In genomic region chr10:71806706-71807556, GRCh38 we compare ENCODE assay signal across 17 cellular contexts. TPM values are rescaled to one million over a fixed set of nuclear protein-coding genes. Genes with fewer than 3 reads are reported as not detected.
A peak's percentile ranks its signal among the peaks of the same experiment; 100 is the strongest.
DNase-seq lines count a peak whose midpoint lies in the region; ATAC-seq and TF ChIP-seq lines count a peak whose summit lies in the region.
"Had no signal": no experiment of that assay in that cellular context is flagged by ENCODE, and none has a peak within 500 bp of the region (broad histone marks: within the 10 kb centered on the region; RNA-seq: fewer than 3 reads in every experiment).

No MANE protein-coding gene starts in this region.

- H3K27me3 ChIP-seq in osteoblast (ENCODE audit: insufficient read depth, low read length): peaks cover 17% of the 10 kb centered on the region
- peaks cover 3% of the 10 kb centered on the region; the same call in 1 of the 2 replicates for H3K27me3 ChIP-seq in GM23338 (ENCODE audit: insufficient read depth)

- no peaks in the 10 kb centered on the region for H3K9me3 ChIP-seq in T-helper 17 cell (ENCODE audit: control insufficient read depth, low read length, poor library complexity, severe bottlenecking)
- no peaks in the 10 kb centered on the region for H3K9me3 ChIP-seq in osteoblast (ENCODE audit: low read depth, low read length)
- H3K9me3 ChIP-seq: A549, Caco-2, HAP-1 had no signal

- H3K4me2 ChIP-seq in osteoblast (ENCODE audit: insufficient read depth, low read length): no peak overlapping the region
- H3K4me2 ChIP-seq in GM23338: no peak overlapping the region
- H3K4me2 ChIP-seq: A549 had no signal

- H3K79me2 ChIP-seq in osteoblast (ENCODE audit: insufficient read depth, low read length): no peaks in the 10 kb centered on the region
- H3K79me2 ChIP-seq in GM23338 (replicated peaks; ENCODE audit: insufficient read depth): no peaks in the 10 kb centered on the region

- H3K4me3 ChIP-seq in osteoblast (ENCODE audit: insufficient read depth, low read length) (no peak overlapping the region), GM23338 (no peak overlapping the region)
- H3K4me3 ChIP-seq: A549, GM23248, HAP-1 had no signal

- no peaks in the 10 kb centered on the region for H3F3A ChIP-seq in GM23338 (replicated peaks; ENCODE audit: low read depth)

- intact Hi-C loops in CD14-positive monocyte (cut with micrococcal nuclease): loop anchor here in 1 of 2 donors (5.0 kb wide), 1 partner anchor 35 kb away; the partner anchor contains the start of gene VSIR
- intact Hi-C loops in dendritic cell treated with granulocyte-macrophage colony-stimulating factor and Interleukin-4, amounts not matched to agents 40 ng/mL and 50 ng/mL, for 4 days (cut with micrococcal nuclease): no loop called here

- peak overlapping the region in 6 of 7 donors; percentile 18 to 88 (median 74) for H3K27ac Mint-ChIP-seq in CD14-positive monocyte
- peak overlapping the region; percentile 16 for H3K27ac Mint-ChIP-seq in T-helper 17 cell
- peak overlapping the region; percentile 74 for H3K27ac Mint-ChIP-seq in dendritic cell treated with granulocyte-macrophage colony-stimulating factor and Interleukin-4, amounts not matched to agents 40 ng/mL and 50 ng/mL, for 4 days
- no peak overlapping the region for H3K27ac Mint-ChIP-seq in GM23338
- H3K27ac Mint-ChIP-seq: CD8-positive, alpha-beta T cell had no signal

- H3K4me1 ChIP-seq in osteoblast (ENCODE audit: insufficient read depth, low read length): no peaks in the 10 kb centered on the region
- H3K4me1 ChIP-seq in GM23338 (ENCODE audit: insufficient read depth): no peaks in the 10 kb centered on the region
- H3K4me1 ChIP-seq: A549, Caco-2, HAP-1 had no signal

- H3K36me3 ChIP-seq in osteoblast (ENCODE audit: insufficient read depth, low read length) (no peaks in the 10 kb centered on the region), GM23338 (ENCODE audit: insufficient read depth) (no peaks in the 10 kb centered on the region)
- H3K36me3 ChIP-seq: HAP-1 had no signal

- H2AFZ ChIP-seq in osteoblast (ENCODE audit: low read length) (no peak overlapping the region), GM23338 (no peak overlapping the region)
- H2AFZ ChIP-seq: GM23248 had no signal

- H3K27me3 Mint-ChIP-seq in CD14-positive monocyte (ENCODE audit: low read depth in 3 of 3) (peaks cover 0 to 4% (median 0%) of the 10 kb centered on the region in 3 donors), T-helper 17 cell (no peaks in the 10 kb centered on the region), GM23338 (ENCODE audit: insufficient read depth, low read depth, poor library complexity) (peaks cover 12% of the 10 kb centered on the region)
- H3K27me3 Mint-ChIP-seq in dendritic cell treated with granulocyte-macrophage colony-stimulating factor and Interleukin-4, amounts not matched to agents 40 ng/mL and 50 ng/mL, for 4 days: no peaks in the 10 kb centered on the region
- H3K27me3 Mint-ChIP-seq: CD4-positive, CD25-positive, alpha-beta regulatory T cell had no signal

- H4K20me1 ChIP-seq in osteoblast (ENCODE audit: insufficient read depth, low read length): no peaks in the 10 kb centered on the region
- H4K20me1 ChIP-seq in GM23338 (replicated peaks; ENCODE audit: insufficient read depth): no peaks in the 10 kb centered on the region; the same call in 1 of the 2 replicates

- peaks cover 0 to 4% (median 0%) of the 10 kb centered on the region in 7 donors for H3K9me3 Mint-ChIP-seq in CD14-positive monocyte
- no peaks in the 10 kb centered on the region for H3K9me3 Mint-ChIP-seq in dendritic cell treated with granulocyte-macrophage colony-stimulating factor and Interleukin-4, amounts not matched to agents 40 ng/mL and 50 ng/mL, for 4 days
- no peaks in the 10 kb centered on the region; the same call in 2 of the 3 replicates for H3K9me3 Mint-ChIP-seq in GM23338
- H3K9me3 Mint-ChIP-seq: CD4-positive, CD25-positive, alpha-beta regulatory T cell; CD8-positive, alpha-beta T cell had no signal

- H3K9me2 ChIP-seq in GM23338 (ENCODE audit: insufficient read depth): no peaks in the 10 kb centered on the region

- DNase-seq in CD14-positive monocyte (ENCODE audit: low spot score) (no peak), T-helper 17 cell (no peak), osteoblast (ENCODE audit: insufficient read length, low spot score, missing footprints) (peak; percentile 57), GM23338 (ENCODE audit: low spot score) (no peak), NCI-H748 treated with DMSO at 0.1 percent for 48 hours (lab: John Stamatoyannopoulos, UW) (no peak), kidney glomerular epithelial cell (lab: John Stamatoyannopoulos, UW) (no peak), A172 (ENCODE audit: low spot score) (no peak)
- DNase-seq: C1 segment of cervical spinal cord; Caco-2; CD4-positive, CD25-positive, alpha-beta regulatory T cell; CD8-positive, alpha-beta T cell; DND-41; GM23248 had no signal

- no peak overlapping the region for H3K27ac ChIP-seq in osteoblast (ENCODE audit: low read depth, low read length)
- H3K27ac ChIP-seq in GM23338 (ENCODE audit: low read depth): no peak overlapping the region
- H3K27ac ChIP-seq: 22Rv1, A549, GM23248 had no signal

- ATAC-seq in T-helper 17 cell (no peak), GM23338 (no peak)
- ATAC-seq: CD8-positive, alpha-beta T cell had no signal

- TF ChIP-seq CTCF in CD14-positive monocyte (IDR thresholded peaks at IDR 0.05) (no peak), osteoblast (IDR thresholded peaks at IDR 0.05; ENCODE audit: extremely low read depth, low read depth, low read length) (no peak), GM23338 (conservative IDR thresholded peaks at IDR 0.05; ENCODE audit: low read depth in 2 of 2) (no peak)

- H3K36me3 Mint-ChIP-seq in CD14-positive monocyte (peaks cover 32 to 34% of the 10 kb centered on the region in 2 donors), T-helper 17 cell (ENCODE audit: low read depth) (peaks cover 4% of the 10 kb centered on the region), GM23338 (ENCODE audit: low read depth) (no peaks in the 10 kb centered on the region)
- H3K36me3 Mint-ChIP-seq in dendritic cell treated with granulocyte-macrophage colony-stimulating factor and Interleukin-4, amounts not matched to agents 40 ng/mL and 50 ng/mL, for 4 days (ENCODE audit: low read depth): peaks cover 45% of the 10 kb centered on the region

- H3K4me1 Mint-ChIP-seq in CD14-positive monocyte (peaks cover 68% of the 10 kb centered on the region), T-helper 17 cell (peaks cover 7% of the 10 kb centered on the region), GM23338 (peaks cover 3% of the 10 kb centered on the region)
- peaks cover 63% of the 10 kb centered on the region for H3K4me1 Mint-ChIP-seq in dendritic cell treated with granulocyte-macrophage colony-stimulating factor and Interleukin-4, amounts not matched to agents 40 ng/mL and 50 ng/mL, for 4 days (ENCODE audit: low read depth)

- H3K4me3 Mint-ChIP-seq in CD14-positive monocyte: no peak overlapping the region
- H3K4me3 Mint-ChIP-seq in T-helper 17 cell: no peak overlapping the region
- no peak overlapping the region for H3K4me3 Mint-ChIP-seq in dendritic cell treated with granulocyte-macrophage colony-stimulating factor and Interleukin-4, amounts not matched to agents 40 ng/mL and 50 ng/mL, for 4 days
- no peak overlapping the region for H3K4me3 Mint-ChIP-seq in GM23338
- H3K4me3 Mint-ChIP-seq: CD4-positive, CD25-positive, alpha-beta regulatory T cell; CD8-positive, alpha-beta T cell had no signal

TF ChIP-seq in GM23338, 12 proteins besides CTCF, POLR2A, EP300 and RAD21:
- TF ChIP-seq EZH2phosphoT487 (IDR thresholded peaks at IDR 0.05; ENCODE audit: unreplicated experiment) (no peak), POLR2AphosphoS5 (IDR thresholded peaks at IDR 0.05; ENCODE audit: low read depth) (no peak), STAT1 (IDR thresholded peaks at IDR 0.05; ENCODE audit: unreplicated experiment) (no peak), ZNF114 (CRISPR knock-in tag; IDR thresholded peaks at IDR 0.05) (no peak), ETS1 (IDR thresholded peaks at IDR 0.05) (no peak), CREB1 (CRISPR knock-in tag; IDR thresholded peaks at IDR 0.05; ENCODE audit: low read depth) (no peak), NANOG (IDR thresholded peaks at IDR 0.05; ENCODE audit: borderline replicate concordance) (no peak)

RNA-seq across cellular contexts. Expression of gene VSIR, which starts 33.6 kb away (rescaled TPM):
- polyA plus RNA-seq in CD14-positive monocyte (1,000 to 10,000 TPM in 1 of 2 donors, 100 to 1,000 TPM in 1; 801 to 1,133 TPM), GM23338 (2016; fragmentation: Nextera tagmentation; extraction: Ambion mirVana) (0.74 TPM in 1 of 2 replicates, not detected in the other)
- total RNA-seq in T-helper 17 cell (100 to 1,000 TPM; 119 to 124 TPM), osteoblast (69.5 and 75.3 TPM in 2 replicates)
- 0.04 and 0.10 TPM in 2 replicates for total RNA-seq in GM23338 (2014; rRNA removed; shearing (Covaris generic))
- 4.9 and 14.4 TPM in 2 replicates for total RNA-seq in A172 (2014; rRNA removed; shearing (Covaris generic))

RNA-seq across cellular contexts. Expression of gene PSAP, which starts 44.1 kb away (rescaled TPM):
- polyA plus RNA-seq in CD14-positive monocyte: 1,000 to 10,000 TPM; 7,346 to 8,673 TPM
- 100 to 1,000 TPM; 225 to 235 TPM for total RNA-seq in T-helper 17 cell
- 1,248 and 1,391 TPM in 2 replicates for total RNA-seq in osteoblast
- 362 and 391 TPM in 2 replicates for total RNA-seq in GM23338 (2014; rRNA removed; shearing (Covaris generic))
- polyA plus RNA-seq in GM23338 (2016; fragmentation: Nextera tagmentation; extraction: Ambion mirVana): 144 and 151 TPM in 2 replicates
- total RNA-seq in A172 (2014; rRNA removed; shearing (Covaris generic)): 495 and 497 TPM in 2 replicates
